ENCODE assay signal across 12 cellular contexts in the genomic region with DNA sequence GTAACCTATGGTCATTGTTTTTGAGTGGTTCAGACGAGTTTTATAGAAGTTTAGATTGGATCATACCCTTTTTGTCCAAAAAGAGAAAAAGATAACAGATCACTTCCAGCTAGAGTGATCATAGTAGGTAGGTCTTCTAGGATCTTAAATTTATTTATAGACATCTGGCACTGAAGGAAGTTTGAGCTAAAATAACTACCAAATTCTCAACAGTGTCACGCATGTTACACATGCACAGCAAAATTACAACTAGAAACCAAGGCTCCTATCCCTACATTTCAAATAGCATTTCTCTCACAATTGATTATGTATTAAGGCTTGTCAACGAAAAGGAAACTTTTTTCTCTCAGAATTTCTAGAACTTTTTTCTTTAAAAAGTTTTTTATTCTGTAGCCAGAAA. TPM values are rescaled to one million over a fixed set of nuclear protein-coding genes. Genes with fewer than 3 reads are reported as not detected.
DNase-seq lines count a peak whose midpoint lies in the region; ATAC-seq and TF ChIP-seq lines count a peak whose summit lies in the region.
"Had no signal": no experiment of that assay in that cellular context is flagged by ENCODE, and none has a peak within 500 bp of the region (broad histone marks: within the 10 kb centered on the region; RNA-seq: fewer than 3 reads in every experiment).

No MANE protein-coding gene starts in this region.

- BruUV-seq in PC-3 (replicated peaks; lab: Mats Ljungman, UMichigan), result no TSS peak

- peaks cover 39% of the 10 kb centered on the region for H3K4me1 ChIP-seq in DND-41 (ENCODE audit: insufficient read depth, low read length)
- peaks cover 49% of the 10 kb centered on the region for H3K4me1 ChIP-seq in PC-3 (ENCODE audit: insufficient read depth, low read length)
- H3K4me1 ChIP-seq in sigmoid colon, result peaks cover 3 to 62% (median 43%) of the 10 kb centered on the region in 4 donors

- H3K27me3 ChIP-seq in DND-41 (ENCODE audit: insufficient read depth, low read length, poor library complexity) (no peaks in the 10 kb centered on the region), PC-3 (ENCODE audit: low read length) (no peaks in the 10 kb centered on the region), sigmoid colon (no peaks in the 10 kb centered on the region)

- H3K4me1 Mint-ChIP-seq in stimulated activated effector memory CD8-positive, alpha-beta T cell treated with anti-CD3 and anti-CD28 coated beads, Interleukin-12 subunit alpha, Interleukin-12 subunit beta, amount 100 ng/mL, for 72 hours, result peaks cover 52% of the 10 kb centered on the region

- POLR2A ChIA-PET in PC-3 (lab: Charles Lee; ENCODE audit: unreplicated experiment), result interaction anchor here (0.5 kb wide), 1 partner anchor 162 kb away, joined by 3 read pairs; no protein-coding TSS in a partner anchor

- CTCF ChIA-PET in PC-3 (lab: Charles Lee), result no interaction called here

- peaks cover 11% of the 10 kb centered on the region for H3K36me3 ChIP-seq in DND-41 (ENCODE audit: insufficient read depth, low read length)
- peaks cover 8% of the 10 kb centered on the region for H3K36me3 ChIP-seq in PC-3 (ENCODE audit: low read depth, low read length)
- H3K36me3 ChIP-seq in sigmoid colon, result peaks cover 0 to 5% (median 0%) of the 10 kb centered on the region in 4 donors

- WGBS in sigmoid colon, 2 donors, result 67 to 73% methylated on average over 3 of the region's 3 CpGs

- DNase-seq in DND-41 (no peak), PC-3 (no peak), fibroblast of peridontal ligament (ENCODE audit: extremely low read depth) (peak; percentile 34), sigmoid colon (no peak), AG20443 (ENCODE audit: low spot score) (no peak)
- no peak for DNase-seq in stimulated activated effector memory CD8-positive, alpha-beta T cell treated with anti-CD3 and anti-CD28 coated beads, Interleukin-12 subunit alpha, Interleukin-12 subunit beta, amount 100 ng/mL, for 72 hours (ENCODE audit: low spot score in 2 of 2)
- DNase-seq: DMS153; NCI-H2171 treated with DMSO at 0.1 percent for 48 hours; stimulated activated CD4-positive, alpha-beta T cell treated with anti-CD3 and anti-CD28 coated beads, Interleukin-2, amount 100 ng/mL, for 48 hours had no signal

- intact Hi-C loops in PC-3 (cut with micrococcal nuclease) (no loop called here), sigmoid colon (cut with DNase I) (no loop called here)

- ATAC-seq in DND-41 (ENCODE audit: insufficient read depth, low read depth) (no peak), PC-3 (no peak), GM21529 (IDR thresholded peaks at IDR 0.05; ENCODE audit: unreplicated experiment) (no peak), HG03045 (IDR thresholded peaks at IDR 0.05; ENCODE audit: unreplicated experiment) (no peak)
- ATAC-seq in stimulated activated effector memory CD8-positive, alpha-beta T cell treated with anti-CD3 and anti-CD28 coated beads, Interleukin-12 subunit alpha, Interleukin-12 subunit beta, amount 100 ng/mL, for 72 hours, result no peak

- peak overlapping the region; percentile 84; the same call in 1 of the 2 replicates for H3K9ac ChIP-seq in DND-41 (ENCODE audit: low read depth, low read length)
- H3K9ac ChIP-seq in PC-3 (ENCODE audit: low read length), result no peak overlapping the region

- TF ChIP-seq POLR2A in sigmoid colon (IDR thresholded peaks at IDR 0.05), result no peak

- no peaks in the 10 kb centered on the region for H3K9me3 Mint-ChIP-seq in stimulated activated effector memory CD8-positive, alpha-beta T cell treated with anti-CD3 and anti-CD28 coated beads, Interleukin-12 subunit alpha, Interleukin-12 subunit beta, amount 100 ng/mL, for 72 hours

- H3K79me2 ChIP-seq in DND-41 (ENCODE audit: insufficient read depth, low read length), result peaks cover 73% of the 10 kb centered on the region
- H3K79me2 ChIP-seq in PC-3 (ENCODE audit: low read length), result peaks cover 74% of the 10 kb centered on the region

- H2AFZ ChIP-seq in DND-41 (ENCODE audit: low read depth, low read length), result no peak overlapping the region
- no peak overlapping the region for H2AFZ ChIP-seq in PC-3 (ENCODE audit: low read length)

- H3K27ac ChIP-seq in DND-41 (ENCODE audit: low read length) (no peak overlapping the region), PC-3 (ENCODE audit: low read length) (0 out of 2 replicates have a peak overlapping the region, but pooled peaks have one; percentile 11), sigmoid colon (peak overlapping the region; percentile 93 to 99 (median 96))

- TF ChIP-seq CTCF in DND-41 (IDR thresholded peaks at IDR 0.05; ENCODE audit: borderline replicate concordance, extremely low read depth, low read length, poor library complexity, severe bottlenecking) (no peak), PC-3 (conservative IDR thresholded peaks at IDR 0.05; ENCODE audit: low read depth, low read length) (no peak), sigmoid colon (IDR thresholded peaks at IDR 0.05) (no peak)

- H3K4me3 Mint-ChIP-seq in stimulated activated effector memory CD8-positive, alpha-beta T cell treated with anti-CD3 and anti-CD28 coated beads, Interleukin-12 subunit alpha, Interleukin-12 subunit beta, amount 100 ng/mL, for 72 hours, result no peak overlapping the region

- H3K4me2 ChIP-seq in DND-41 (ENCODE audit: insufficient read depth, low read length), result peak overlapping the region; percentile 89; the same call in 1 of the 2 replicates
- H3K4me2 ChIP-seq in PC-3 (ENCODE audit: low read length), result peak overlapping the region; percentile 89

- TF ChIP-seq EP300 in sigmoid colon (IDR thresholded peaks at IDR 0.05), result no peak

- H3K9me3 ChIP-seq in DND-41 (ENCODE audit: insufficient read depth, low read length, severe bottlenecking), result no peaks in the 10 kb centered on the region
- no peaks in the 10 kb centered on the region for H3K9me3 ChIP-seq in PC-3 (ENCODE audit: low read length)
- no peaks in the 10 kb centered on the region for H3K9me3 ChIP-seq in sigmoid colon

- H3K9me2 ChIP-seq in PC-3 (replicated peaks; ENCODE audit: low read length), result no peaks in the 10 kb centered on the region

- H3K4me3 ChIP-seq in DND-41 (ENCODE audit: low read depth in 1 of 2, low read length in 2 of 2) (no peak overlapping the region), PC-3 (ENCODE audit: low read length) (peak overlapping the region; percentile 96), sigmoid colon (peak overlapping the region in 1 of 4 donors; percentile 79)

- H3K27ac Mint-ChIP-seq in stimulated activated effector memory CD8-positive, alpha-beta T cell treated with anti-CD3 and anti-CD28 coated beads, Interleukin-12 subunit alpha, Interleukin-12 subunit beta, amount 100 ng/mL, for 72 hours, result no peak overlapping the region

- H3F3A ChIP-seq in PC-3 (ENCODE audit: low read length, unreplicated experiment), result no peaks in the 10 kb centered on the region

- H4K20me1 ChIP-seq in DND-41 (ENCODE audit: insufficient read depth, low read length) (peaks cover 57% of the 10 kb centered on the region), PC-3 (ENCODE audit: low read length) (peaks cover 51% of the 10 kb centered on the region)

- H3K36me3 Mint-ChIP-seq in stimulated activated effector memory CD8-positive, alpha-beta T cell treated with anti-CD3 and anti-CD28 coated beads, Interleukin-12 subunit alpha, Interleukin-12 subunit beta, amount 100 ng/mL, for 72 hours, result peaks cover 33% of the 10 kb centered on the region

RNA-seq across cellular contexts. Expression of a gene that starts 2.3 kb away (rescaled TPM):
- total RNA-seq in PC-3 (2014; rRNA removed) (169 and 205 TPM in 2 replicates), sigmoid colon (100 to 1,000 TPM; 153 to 250 (median 198) TPM)
- 10 to 100 TPM; 14.4 to 38.7 (median 23.1) TPM for polyA plus RNA-seq in sigmoid colon

RNA-seq across cellular contexts. Expression of a gene that starts 34.1 kb away (rescaled TPM):
- not detected in 2 replicates for total RNA-seq in PC-3 (2014; rRNA removed)
- not detected for total RNA-seq in sigmoid colon
- not detected for polyA plus RNA-seq in sigmoid colon
- total RNA-seq: dermis blood vessel endothelial cell had no signal

RNA-seq across cellular contexts. Expression of a gene that starts 50.3 kb away (rescaled TPM):
- total RNA-seq in PC-3 (2014; rRNA removed) (9.8 and 10.5 TPM in 2 replicates), sigmoid colon (10 to 100 TPM; 19.9 to 53.7 (median 23.7) TPM)
- 1 to 10 TPM in 2 of 3 donors, not detected in 1; 2.4 to 2.8 TPM for polyA plus RNA-seq in sigmoid colon
